Comparison of ENCODE assay signal across 24 cellular contexts in the genomic region with DNA sequence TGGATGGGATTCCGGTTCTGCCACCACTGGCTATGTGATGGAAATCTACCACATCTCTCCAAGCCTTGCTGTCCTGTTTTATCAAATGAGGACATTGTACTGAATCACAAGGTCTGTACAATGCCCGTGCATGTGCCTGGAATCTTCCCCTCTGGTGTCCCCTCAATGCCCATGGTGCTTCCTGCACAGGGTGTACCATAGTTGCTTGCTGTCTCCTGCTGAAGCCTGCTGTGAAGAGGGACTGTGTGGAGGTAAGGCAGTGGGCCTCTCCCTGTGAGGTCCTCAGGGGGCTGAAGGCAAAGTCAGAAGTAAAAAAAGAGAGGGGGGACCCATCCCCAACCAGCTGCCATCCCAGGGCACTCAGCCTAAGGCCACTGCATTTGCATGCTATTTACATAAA. TPM values are rescaled to one million over a fixed set of nuclear protein-coding genes. Genes with fewer than 3 reads are reported as not detected.
A peak's percentile ranks its signal among the peaks of the same experiment; 100 is the strongest.
DNase-seq lines count a peak whose midpoint lies in the region; ATAC-seq, FAIRE-seq and TF ChIP-seq lines count a peak whose summit lies in the region.
"Had no signal": no experiment of that assay in that cellular context is flagged by ENCODE, and none has a peak within 500 bp of the region (broad histone marks: within the 10 kb centered on the region; RNA-seq: fewer than 3 reads in every experiment).

No MANE protein-coding gene starts in this region.

- H3K27ac Mint-ChIP-seq in WTC11, result no peak overlapping the region
- H3K27ac Mint-ChIP-seq: CD14-positive monocyte; CD8-positive, alpha-beta T cell had no signal

- H3K27ac ChIP-seq in HEK293 (ENCODE audit: extremely low read depth, low read depth, low read length) (no peak overlapping the region), lower lobe of right lung (no peak overlapping the region), upper lobe of right lung (no peak overlapping the region), ovary (no peak overlapping the region), small intestine (ENCODE audit: low read depth in 1 of 2, low read length in 1 of 2) (no peak overlapping the region)
- H3K27ac ChIP-seq: A549; BLaER1 treated with 17β-estradiol and CSF1 and Interleukin-3, amounts not matched to agents 10 nM and 100 nM; GM23248 had no signal

- TF ChIP-seq POLR2A in ovary (IDR thresholded peaks at IDR 0.05), result no peak

- H3K9me3 ChIP-seq in HEK293 (ENCODE audit: control insufficient read depth, insufficient read depth, low read depth, low read length) (no peaks in the 10 kb centered on the region), lower lobe of right lung (no peaks in the 10 kb centered on the region), upper lobe of right lung (no peaks in the 10 kb centered on the region), ovary (no peaks in the 10 kb centered on the region), small intestine (ENCODE audit: control insufficient read depth, low read depth) (no peaks in the 10 kb centered on the region)
- H3K9me3 ChIP-seq: A549; BE2C; BLaER1 treated with 17β-estradiol and CSF1 and Interleukin-3, amounts not matched to agents 10 nM and 100 nM; Caco-2; HAP-1 had no signal

- no peak for TF ChIP-seq EP300 in ovary (IDR thresholded peaks at IDR 0.05)

- H3K4me1 Mint-ChIP-seq in WTC11, result peaks cover 34% of the 10 kb centered on the region
- H3K4me1 Mint-ChIP-seq: CD14-positive monocyte had no signal

- ATAC-seq in WTC11 (peak; percentile 13; the same call in 1 of the 2 replicates), lower lobe of right lung (no peak), upper lobe of right lung (no peak)
- ATAC-seq: A549; CD8-positive, alpha-beta T cell; GM12878 had no signal

- H3K4me3 ChIP-seq in HEK293 (ENCODE audit: low read depth, low read length) (no peak overlapping the region), lower lobe of right lung (no peak overlapping the region), upper lobe of right lung (no peak overlapping the region), ovary (no peak overlapping the region), small intestine (ENCODE audit: low read depth in 1 of 2, low read length in 2 of 2) (no peak overlapping the region)
- H3K4me3 ChIP-seq: A549; BLaER1 treated with 17β-estradiol and CSF1 and Interleukin-3, amounts not matched to agents 10 nM and 100 nM; GM12878; GM23248; HAP-1 had no signal

- H3K36me3 ChIP-seq in HEK293 (ENCODE audit: control insufficient read depth in 2 of 2, insufficient read depth in 1 of 2, low read length in 2 of 2), result no peaks in the 10 kb centered on the region
- no peaks in the 10 kb centered on the region for H3K36me3 ChIP-seq in lower lobe of right lung
- no peaks in the 10 kb centered on the region for H3K36me3 ChIP-seq in upper lobe of right lung
- no peaks in the 10 kb centered on the region for H3K36me3 ChIP-seq in ovary
- no peaks in the 10 kb centered on the region for H3K36me3 ChIP-seq in small intestine (ENCODE audit: control insufficient read depth in 2 of 2, insufficient read depth in 2 of 2, low read length in 2 of 2)
- H3K36me3 ChIP-seq: BE2C; BLaER1 treated with 17β-estradiol and CSF1 and Interleukin-3, amounts not matched to agents 10 nM and 100 nM; HAP-1 had no signal

- DNase-seq in WTC11 (ENCODE audit: low spot score), result no peak
- DNase-seq in lower lobe of right lung, result peak; percentile 5
- DNase-seq in upper lobe of right lung, result peak; percentile 8
- DNase-seq in kidney tubule cell (ENCODE audit: low spot score), result no peak
- DNase-seq in ovary, result no peak
- no peak for DNase-seq in small intestine
- DNase-seq: 8988T; ACHN; AML-193; BE2C; Caco-2; CD8-positive, alpha-beta T cell; DMS79; EL; GDM1; GM23248 had no signal

- no peak overlapping the region for H3K4me3 Mint-ChIP-seq in WTC11
- H3K4me3 Mint-ChIP-seq: CD14-positive monocyte; CD8-positive, alpha-beta T cell had no signal

- H3K36me3 Mint-ChIP-seq in WTC11, result no peaks in the 10 kb centered on the region
- H3K36me3 Mint-ChIP-seq: CD14-positive monocyte; CD8-positive, alpha-beta T cell had no signal

- WGBS in ovary, 3 donors, result 80 to 94% (median 92%) methylated on average over 2 of the region's 2 CpGs
- WGBS in small intestine, 3 donors, result 72 to 82% (median 73%) methylated on average over 2 of the region's 2 CpGs

- POLR2A ChIA-PET in HEK293 (lab: Yijun Ruan, JAX), result no interaction called here
- POLR2A ChIA-PET in WTC11 (lab: Charles Lee), result no interaction called here

- intact Hi-C loops in lower lobe of right lung (cut with DNase I), result loop anchor here (10.0 kb wide), 1 partner anchor 50 kb away; no protein-coding TSS in a partner anchor
- intact Hi-C loops in upper lobe of right lung (cut with DNase I), result no loop called here
- intact Hi-C loops in ovary (cut with DNase I), result no loop called here

- H3K27me3 ChIP-seq in lower lobe of right lung (ENCODE audit: low read depth), result peaks cover 3% of the 10 kb centered on the region
- H3K27me3 ChIP-seq in upper lobe of right lung, result no peaks in the 10 kb centered on the region
- no peaks in the 10 kb centered on the region for H3K27me3 ChIP-seq in ovary
- H3K27me3 ChIP-seq in small intestine (ENCODE audit: control insufficient read depth in 2 of 2, insufficient read depth in 2 of 2, low read length in 2 of 2), result no peaks in the 10 kb centered on the region
- H3K27me3 ChIP-seq: BE2C; BLaER1 treated with 17β-estradiol and CSF1 and Interleukin-3, amounts not matched to agents 10 nM and 100 nM had no signal

- no peaks in the 10 kb centered on the region; the same call in 1 of the 2 replicates for H3K27me3 Mint-ChIP-seq in WTC11 (ENCODE audit: low read depth)

- H3K9me3 Mint-ChIP-seq in WTC11, result no peaks in the 10 kb centered on the region
- H3K9me3 Mint-ChIP-seq: CD14-positive monocyte; CD8-positive, alpha-beta T cell had no signal

- TF ChIP-seq CTCF in HEK293 (tag by site-specific recombination; IDR thresholded peaks at IDR 0.05), result no peak
- no peak for TF ChIP-seq CTCF in WTC11 (IDR thresholded peaks at IDR 0.05)
- no peak for TF ChIP-seq CTCF in lower lobe of right lung (IDR thresholded peaks at IDR 0.05)
- TF ChIP-seq CTCF in upper lobe of right lung (IDR thresholded peaks at IDR 0.05), result no peak
- no peak for TF ChIP-seq CTCF in ovary (IDR thresholded peaks at IDR 0.05)

- H3K4me1 ChIP-seq in HEK293 (ENCODE audit: control insufficient read depth, insufficient read depth, low read length) (peaks cover 6% of the 10 kb centered on the region), lower lobe of right lung (no peaks in the 10 kb centered on the region), upper lobe of right lung (no peaks in the 10 kb centered on the region), ovary (ENCODE audit: insufficient read depth) (peaks cover 2% of the 10 kb centered on the region), small intestine (ENCODE audit: control insufficient read depth in 2 of 2, insufficient read depth in 1 of 2, low read depth in 1 of 2, low read length in 1 of 2) (no peaks in the 10 kb centered on the region)
- H3K4me1 ChIP-seq: BE2C, Caco-2, HAP-1 had no signal

- no peak for FAIRE-seq in small intestine (lab: Jason Lieb, UNC)
- FAIRE-seq: A549, GM12878, GM19239, H54 had no signal

- CTCF ChIA-PET in HEK293 (lab: Yijun Ruan, JAX) (no interaction called here), WTC11 (lab: Charles Lee) (no interaction called here)

TF ChIP-seq in HEK293, 187 proteins besides CTCF, POLR2A, EP300 and RAD21:
- TF ChIP-seq IKZF3 (tag by site-specific recombination; IDR thresholded peaks at IDR 0.05) (no peak), ZIC2 (tag by site-specific recombination; IDR thresholded peaks at IDR 0.05) (peak; percentile 65)

TF ChIP-seq in WTC11, 78 proteins besides CTCF, POLR2A, EP300 and RAD21 (continues in another document):
- TF ChIP-seq ZNF317 (CRISPR knock-in tag; IDR thresholded peaks at IDR 0.05; ENCODE audit: borderline replicate concordance, low read depth) (no peak), TEAD1 (CRISPR knock-in tag; IDR thresholded peaks at IDR 0.05) (no peak), AFF4 (CRISPR knock-in tag; IDR thresholded peaks at IDR 0.05; ENCODE audit: borderline replicate concordance) (no peak), MAX (CRISPR knock-in tag; IDR thresholded peaks at IDR 0.05) (no peak), HMGA2 (CRISPR knock-in tag; IDR thresholded peaks at IDR 0.05) (no peak)

RNA-seq across cellular contexts. Expression of gene STEAP3, which starts 9.2 kb away (rescaled TPM):
- total RNA-seq in WTC11 (2021) (20.5 to 24.0 TPM (median 21.4 TPM) in 3 replicates), lower lobe of right lung (18.3 TPM), upper lobe of right lung (14.1 TPM), ovary (10 to 100 TPM in 2 of 7 donors, 1 to 10 TPM in 5; 3.8 to 13.3 (median 5.8) TPM)
- polyA plus RNA-seq in ovary (1 to 10 TPM; 2.3 to 6.1 TPM), small intestine (10 to 100 TPM in 1 of 3 donors, 1 to 10 TPM in 2; 1.3 to 19.2 (median 5.1) TPM)
- total RNA-seq: CD8-positive, alpha-beta T cell had no signal

RNA-seq across cellular contexts. Expression of gene C1QL2, which starts 55.9 kb away (rescaled TPM):
- total RNA-seq in WTC11 (2021) (0.55 to 1.0 TPM (median 0.71 TPM) in 3 replicates), lower lobe of right lung (not detected), upper lobe of right lung (not detected), ovary (under 1 TPM in 4 of 7 donors, not detected in 3; 0.10 to 0.23 (median 0.17) TPM)
- polyA plus RNA-seq in ovary (not detected), small intestine (not detected)
- total RNA-seq: Caco-2; CD8-positive, alpha-beta T cell; GM12878; GM23248 had no signal
- polyA plus RNA-seq: A549, CD14-positive monocyte, GM12878, GM23248 had no signal

Comparison
In these comparisons a context has a peak if more than half of its experiments do, and no peak if none do; other contexts are left out.
1. DNase-seq: peak in lower lobe of right lung (single experiment) and upper lobe of right lung (single experiment); none in WTC11 (single experiment), kidney tubule cell (single experiment), ovary (0 of 5) and small intestine (single experiment).